ENCODE assay signal across 8 cellular contexts in the genomic region with DNA sequence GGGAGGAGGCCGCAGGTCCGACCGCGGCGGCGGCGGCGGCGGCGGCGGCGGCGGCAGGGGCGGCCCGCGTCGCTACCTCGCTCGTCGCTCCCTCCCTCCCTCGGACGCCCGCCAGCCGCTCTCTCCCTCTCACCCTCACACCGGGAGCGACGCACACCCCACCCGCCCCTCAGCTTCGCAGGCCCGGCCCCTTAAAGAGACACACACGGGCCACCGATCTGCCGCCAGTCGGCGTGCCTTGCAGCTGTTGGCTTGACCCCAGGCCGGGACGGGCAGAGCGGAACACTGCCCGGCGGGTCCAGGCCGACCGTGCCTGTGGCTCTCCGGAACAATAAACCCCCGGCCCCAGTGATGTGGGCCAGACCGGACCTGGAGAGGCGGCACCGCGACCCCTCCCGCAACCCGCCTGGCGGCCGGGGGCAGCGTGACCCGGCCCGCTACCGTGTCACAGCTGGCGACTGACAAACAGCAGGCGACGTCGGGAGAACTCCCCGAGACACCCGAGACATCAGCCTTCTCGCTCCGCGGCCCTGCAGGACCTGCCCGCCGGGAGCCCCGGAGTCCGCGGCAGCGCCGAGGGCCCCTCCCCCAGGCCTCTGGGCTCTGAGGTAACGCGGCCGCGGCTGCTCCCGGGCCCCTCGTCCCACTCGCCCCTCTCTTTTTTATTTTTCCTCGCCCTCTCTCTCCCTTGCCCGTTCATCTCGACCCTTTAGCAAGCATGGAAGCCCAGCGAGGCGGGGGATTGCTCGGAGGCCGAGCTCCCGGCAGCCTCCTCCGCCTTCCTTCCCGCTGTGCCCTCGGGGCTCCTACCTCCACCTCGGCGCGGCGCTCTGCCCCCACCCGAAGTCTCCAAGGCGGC. TPM values are rescaled to one million over a fixed set of nuclear protein-coding genes. Genes with fewer than 3 reads are reported as not detected.
A peak's percentile ranks its signal among the peaks of the same experiment; 100 is the strongest.
DNase-seq lines count a peak whose midpoint lies in the region; ATAC-seq and TF ChIP-seq lines count a peak whose summit lies in the region.

A gene with protein sequence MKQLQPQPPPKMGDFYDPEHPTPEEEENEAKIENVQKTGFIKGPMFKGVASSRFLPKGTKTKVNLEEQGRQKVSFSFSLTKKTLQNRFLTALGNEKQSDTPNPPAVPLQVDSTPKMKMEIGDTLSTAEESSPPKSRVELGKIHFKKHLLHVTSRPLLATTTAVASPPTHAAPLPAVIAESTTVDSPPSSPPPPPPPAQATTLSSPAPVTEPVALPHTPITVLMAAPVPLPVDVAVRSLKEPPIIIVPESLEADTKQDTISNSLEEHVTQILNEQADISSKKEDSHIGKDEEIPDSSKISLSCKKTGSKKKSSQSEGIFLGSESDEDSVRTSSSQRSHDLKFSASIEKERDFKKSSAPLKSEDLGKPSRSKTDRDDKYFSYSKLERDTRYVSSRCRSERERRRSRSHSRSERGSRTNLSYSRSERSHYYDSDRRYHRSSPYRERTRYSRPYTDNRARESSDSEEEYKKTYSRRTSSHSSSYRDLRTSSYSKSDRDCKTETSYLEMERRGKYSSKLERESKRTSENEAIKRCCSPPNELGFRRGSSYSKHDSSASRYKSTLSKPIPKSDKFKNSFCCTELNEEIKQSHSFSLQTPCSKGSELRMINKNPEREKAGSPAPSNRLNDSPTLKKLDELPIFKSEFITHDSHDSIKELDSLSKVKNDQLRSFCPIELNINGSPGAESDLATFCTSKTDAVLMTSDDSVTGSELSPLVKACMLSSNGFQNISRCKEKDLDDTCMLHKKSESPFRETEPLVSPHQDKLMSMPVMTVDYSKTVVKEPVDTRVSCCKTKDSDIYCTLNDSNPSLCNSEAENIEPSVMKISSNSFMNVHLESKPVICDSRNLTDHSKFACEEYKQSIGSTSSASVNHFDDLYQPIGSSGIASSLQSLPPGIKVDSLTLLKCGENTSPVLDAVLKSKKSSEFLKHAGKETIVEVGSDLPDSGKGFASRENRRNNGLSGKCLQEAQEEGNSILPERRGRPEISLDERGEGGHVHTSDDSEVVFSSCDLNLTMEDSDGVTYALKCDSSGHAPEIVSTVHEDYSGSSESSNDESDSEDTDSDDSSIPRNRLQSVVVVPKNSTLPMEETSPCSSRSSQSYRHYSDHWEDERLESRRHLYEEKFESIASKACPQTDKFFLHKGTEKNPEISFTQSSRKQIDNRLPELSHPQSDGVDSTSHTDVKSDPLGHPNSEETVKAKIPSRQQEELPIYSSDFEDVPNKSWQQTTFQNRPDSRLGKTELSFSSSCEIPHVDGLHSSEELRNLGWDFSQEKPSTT (N-terminal part only) (minus strand): TSS at position 124 of the 859 bp plus-strand sequence. CDS start 189 bp downstream, outside the sequence.

- H3K9me3 ChIP-seq in SJCRH30 (replicated peaks) (no peaks in the 10 kb centered on the region), neuron (ENCODE audit: low read length) (no peaks in the 10 kb centered on the region)

- H3K27ac ChIP-seq in SJCRH30 (peak within 1 kb of the TSS; percentile 88), foreskin keratinocyte (peak within 1 kb of the TSS; percentile 88)

- H3K36me3 ChIP-seq in SJCRH30 (peaks cover 3% of the 10 kb centered on the region; the same call in 1 of the 2 replicates), neuron (ENCODE audit: insufficient read depth, low read length) (no peaks in the 10 kb centered on the region)

- ATAC-seq in foreskin keratinocyte: peak; percentile 89

- H3K4me3 ChIP-seq in SJCRH30: peak within 1 kb of the TSS; percentile 92
- peak within 1 kb of the TSS; percentile 94 for H3K4me3 ChIP-seq in neuron (ENCODE audit: low read length)

- no peaks in the 10 kb centered on the region for H3K27me3 ChIP-seq in SJCRH30
- H3K27me3 ChIP-seq in foreskin keratinocyte: no peaks in the 10 kb centered on the region
- no peaks in the 10 kb centered on the region for H3K27me3 ChIP-seq in neuron (ENCODE audit: insufficient read depth, low read length)

- peak; percentile 54 for TF ChIP-seq CTCF in foreskin keratinocyte (conservative IDR thresholded peaks at IDR 0.05)

- peaks cover 7% of the 10 kb centered on the region; the same call in 1 of the 2 replicates for H3K4me1 ChIP-seq in SJCRH30
- peaks cover 12% of the 10 kb centered on the region for H3K4me1 ChIP-seq in foreskin keratinocyte
- peaks cover 17% of the 10 kb centered on the region for H3K4me1 ChIP-seq in neuron (ENCODE audit: insufficient read depth, low read length)

- H2AFZ ChIP-seq in neuron (ENCODE audit: low read depth, low read length): peak within 1 kb of the TSS; percentile 83

- DNase-seq in GDM1 (lab: John Stamatoyannopoulos, UW) (peak; percentile 89), H4 (ENCODE audit: low spot score) (peak; percentile 79), LoVo (ENCODE audit: low spot score) (peak; percentile 89), SJCRH30 (peak; percentile 93 to 96), foreskin keratinocyte (peak; percentile 61 to 79), stromal cell of bone marrow (ENCODE audit: low read depth) (peak; percentile 87)
- DNase-seq in activated gamma-delta T cell treated with anti-CD3 and anti-CD28 coated beads, Interleukin-2, amount 50 U/mL, for 16 hours (ENCODE audit: low read depth): peak; percentile 72

RNA-seq across cellular contexts. Expression of the gene that starts here (rescaled TPM):
- 9.3 and 9.5 TPM in 2 replicates for total RNA-seq in H4 (2014; rRNA removed; shearing (Covaris generic))
- total RNA-seq in SJCRH30 (2014; rRNA removed; shearing (Covaris generic)): 35.3 and 38.5 TPM in 2 replicates
- total RNA-seq in foreskin keratinocyte: 36.1 and 41.3 TPM in 2 replicates
- polyA plus RNA-seq in foreskin keratinocyte: 6.7 and 8.7 TPM in 2 replicates

Comparison
In these comparisons a context has a peak if more than half of its experiments do, and no peak if none do; other contexts are left out.
1. Peak in every context shown above with its lines: DNase-seq, ATAC-seq, H3K4me3 ChIP-seq and H3K27ac ChIP-seq.